In genomic region chr2:239269959-239270358, GRCh38 we compare ENCODE assay signal across 19 cellular contexts.
DNase-seq lines count a peak whose midpoint lies in the region; ATAC-seq, FAIRE-seq and TF ChIP-seq lines count a peak whose summit lies in the region.
"Had no signal": no experiment of that assay in that cellular context is flagged by ENCODE, and none has a peak within 500 bp of the region (broad histone marks: within the 10 kb centered on the region; RNA-seq: fewer than 3 reads in every experiment).

No MANE protein-coding gene starts in this region.

- peak overlapping the region; percentile 99 for H3K4me2 ChIP-seq in BLaER1
- H3K4me2 ChIP-seq in neural progenitor cell = no peak overlapping the region

- peaks cover 100% of the 10 kb centered on the region for H4K20me1 ChIP-seq in BLaER1
- H4K20me1 ChIP-seq in neural progenitor cell (ENCODE audit: low read depth) = peaks cover 99% of the 10 kb centered on the region

- no peak for ATAC-seq in CD4-positive, CD25-positive, alpha-beta regulatory T cell (ENCODE audit: low read depth in 2 of 2)
- no peak for ATAC-seq in activated naive CD8-positive, alpha-beta T cell treated with anti-CD3 and anti-CD28 coated beads, Interleukin-2, amount 50 U/mL, for 24 hours
- no peak for ATAC-seq in HG03175 (IDR thresholded peaks at IDR 0.05; ENCODE audit: unreplicated experiment)
- ATAC-seq: PC-3, T-cell had no signal

- H3K36me3 ChIP-seq in BLaER1 (no peaks in the 10 kb centered on the region), neural progenitor cell (no peaks in the 10 kb centered on the region)
- H3K36me3 ChIP-seq in CD4-positive, CD25-positive, alpha-beta regulatory T cell (ENCODE audit: control insufficient read depth, insufficient read depth, low read length) = no peaks in the 10 kb centered on the region
- H3K36me3 ChIP-seq: brain microvascular endothelial cell had no signal

- no peaks in the 10 kb centered on the region for H3K9me3 ChIP-seq in BLaER1
- H3K9me3 ChIP-seq in CD4-positive, CD25-positive, alpha-beta regulatory T cell (ENCODE audit: control insufficient read depth in 2 of 2, low read length in 2 of 2) = no peaks in the 10 kb centered on the region
- no peaks in the 10 kb centered on the region for H3K9me3 ChIP-seq in neural progenitor cell (ENCODE audit: low read depth)

- peaks cover 41 to 90% (median 67%) of the 10 kb centered on the region in 4 donors for H3K4me1 Mint-ChIP-seq in CD4-positive, CD25-positive, alpha-beta regulatory T cell
- peaks cover 77% of the 10 kb centered on the region for H3K4me1 Mint-ChIP-seq in activated naive CD8-positive, alpha-beta T cell treated with anti-CD3 and anti-CD28 coated beads, Interleukin-2, amount 50 U/mL, for 24 hours
- H3K4me1 Mint-ChIP-seq in neural progenitor cell = peaks cover 77% of the 10 kb centered on the region

- peak overlapping the region in 2 of 3 donors; percentile 71 to 100 for H3K27ac Mint-ChIP-seq in CD4-positive, CD25-positive, alpha-beta regulatory T cell
- no peak overlapping the region for H3K27ac Mint-ChIP-seq in activated naive CD8-positive, alpha-beta T cell treated with anti-CD3 and anti-CD28 coated beads, Interleukin-2, amount 50 U/mL, for 24 hours
- no peak overlapping the region for H3K27ac Mint-ChIP-seq in neural progenitor cell
- H3K27ac Mint-ChIP-seq: activated CD4-positive, alpha-beta memory T cell treated with anti-CD3 and anti-CD28 coated beads for 36 hours; T-cell had no signal

- H3K27ac ChIP-seq in BLaER1 = no peak overlapping the region
- no peak overlapping the region for H3K27ac ChIP-seq in CD4-positive, CD25-positive, alpha-beta regulatory T cell (ENCODE audit: insufficient read depth, low read length, poor library complexity, severe bottlenecking)
- H3K27ac ChIP-seq in neural progenitor cell = no peak overlapping the region
- H3K27ac ChIP-seq: brain microvascular endothelial cell had no signal

- no peak for FAIRE-seq in urothelium cell line (lab: Jason Lieb, UNC)
- FAIRE-seq: colon, endometrium, H54 had no signal

- peak overlapping the region in 1 of 4 donors; percentile 97 for H3K4me3 Mint-ChIP-seq in CD4-positive, CD25-positive, alpha-beta regulatory T cell
- no peak overlapping the region for H3K4me3 Mint-ChIP-seq in activated naive CD8-positive, alpha-beta T cell treated with anti-CD3 and anti-CD28 coated beads, Interleukin-2, amount 50 U/mL, for 24 hours
- no peak overlapping the region for H3K4me3 Mint-ChIP-seq in neural progenitor cell
- H3K4me3 Mint-ChIP-seq: activated CD4-positive, alpha-beta memory T cell treated with anti-CD3 and anti-CD28 coated beads for 36 hours had no signal

- H3K27me3 Mint-ChIP-seq in CD4-positive, CD25-positive, alpha-beta regulatory T cell = no peaks in the 10 kb centered on the region
- peaks cover 16% of the 10 kb centered on the region for H3K27me3 Mint-ChIP-seq in activated naive CD8-positive, alpha-beta T cell treated with anti-CD3 and anti-CD28 coated beads, Interleukin-2, amount 50 U/mL, for 24 hours
- peaks cover 3% of the 10 kb centered on the region for H3K27me3 Mint-ChIP-seq in neural progenitor cell (ENCODE audit: insufficient read depth, low read depth)
- H3K27me3 Mint-ChIP-seq: T-cell had no signal

- no peaks in the 10 kb centered on the region for H3K27me3 ChIP-seq in BLaER1
- no peaks in the 10 kb centered on the region for H3K27me3 ChIP-seq in CD4-positive, CD25-positive, alpha-beta regulatory T cell (ENCODE audit: control insufficient read depth, insufficient read depth, low read length)
- no peaks in the 10 kb centered on the region for H3K27me3 ChIP-seq in neural progenitor cell
- H3K27me3 ChIP-seq: brain microvascular endothelial cell had no signal

- no peak overlapping the region for H2AFZ ChIP-seq in neural progenitor cell (replicated peaks)

- H3F3A ChIP-seq in neural progenitor cell (ENCODE audit: low read depth) = peaks cover 6% of the 10 kb centered on the region

- H3K4me3 ChIP-seq in BLaER1 (no peak overlapping the region), neural progenitor cell (no peak overlapping the region)
- no peak overlapping the region for H3K4me3 ChIP-seq in CD4-positive, CD25-positive, alpha-beta regulatory T cell (ENCODE audit: low read depth, low read length)

- H3K4me1 ChIP-seq in BLaER1 (peaks cover 98% of the 10 kb centered on the region), neural progenitor cell (peaks cover 31% of the 10 kb centered on the region)
- peaks cover 59% of the 10 kb centered on the region for H3K4me1 ChIP-seq in CD4-positive, CD25-positive, alpha-beta regulatory T cell (ENCODE audit: control insufficient read depth, insufficient read depth, low read length, poor library complexity, severe bottlenecking)

- no peak for DNase-seq in CD4-positive, CD25-positive, alpha-beta regulatory T cell
- DNase-seq in activated naive CD8-positive, alpha-beta T cell treated with anti-CD3 and anti-CD28 coated beads, Interleukin-2, amount 50 U/mL, for 24 hours = peak; percentile 1
- DNase-seq in posterior vena cava (ENCODE audit: low spot score) (peak; percentile 53), neural progenitor cell (ENCODE audit: low spot score) (no peak), urothelium cell line (ENCODE audit: low spot score) (no peak)
- DNase-seq: activated CD4-positive, alpha-beta memory T cell treated with anti-CD3 and anti-CD28 coated beads for 36 hours; brain microvascular endothelial cell; Calu3; NCI-H1930; NCI-H345; nucleus accumbens; PC-3; SHP77 treated with DMSO at 0.1 percent for 48 hours had no signal

- no peak for TF ChIP-seq CTCF in neural progenitor cell (IDR thresholded peaks at IDR 0.05)

- H3K79me2 ChIP-seq in neural progenitor cell (ENCODE audit: low read depth) = peaks cover 100% of the 10 kb centered on the region

- peaks cover 0 to 1% (median 0%) of the 10 kb centered on the region in 7 donors for H3K9me3 Mint-ChIP-seq in CD4-positive, CD25-positive, alpha-beta regulatory T cell
- H3K9me3 Mint-ChIP-seq in activated naive CD8-positive, alpha-beta T cell treated with anti-CD3 and anti-CD28 coated beads, Interleukin-2, amount 50 U/mL, for 24 hours = no peaks in the 10 kb centered on the region
- H3K9me3 Mint-ChIP-seq in neural progenitor cell = no peaks in the 10 kb centered on the region
- H3K9me3 Mint-ChIP-seq: activated CD4-positive, alpha-beta memory T cell treated with anti-CD3 and anti-CD28 coated beads for 36 hours; T-cell had no signal

- intact Hi-C loops in posterior vena cava (cut with DNase I) = no loop called here

- H3K36me3 Mint-ChIP-seq in CD4-positive, CD25-positive, alpha-beta regulatory T cell = peaks cover 11% of the 10 kb centered on the region
- peaks cover 5% of the 10 kb centered on the region for H3K36me3 Mint-ChIP-seq in activated naive CD8-positive, alpha-beta T cell treated with anti-CD3 and anti-CD28 coated beads, Interleukin-2, amount 50 U/mL, for 24 hours (ENCODE audit: low read depth)
- peaks cover 2% of the 10 kb centered on the region for H3K36me3 Mint-ChIP-seq in neural progenitor cell

- no peak overlapping the region for H3K9ac ChIP-seq in BLaER1
- H3K9ac ChIP-seq in neural progenitor cell = no peak overlapping the region

Comparison
In these comparisons a context has a peak if more than half of its experiments do, and no peak if none do; other contexts are left out.
1. DNase-seq: peak in activated naive CD8-positive, alpha-beta T cell treated with anti-CD3 and anti-CD28 coated beads, Interleukin-2, amount 50 U/mL, for 24 hours (single experiment) and posterior vena cava (single experiment); none in CD4-positive, CD25-positive, alpha-beta regulatory T cell (0 of 3), neural progenitor cell (single experiment) and urothelium cell line (single experiment).
2. H3K27ac Mint-ChIP-seq: peak in CD4-positive, CD25-positive, alpha-beta regulatory T cell (2 of 3); none in activated naive CD8-positive, alpha-beta T cell treated with anti-CD3 and anti-CD28 coated beads, Interleukin-2, amount 50 U/mL, for 24 hours (single experiment) and neural progenitor cell (single experiment).